1 cellular context compared by ENCODE assay signal in the genomic region with DNA sequence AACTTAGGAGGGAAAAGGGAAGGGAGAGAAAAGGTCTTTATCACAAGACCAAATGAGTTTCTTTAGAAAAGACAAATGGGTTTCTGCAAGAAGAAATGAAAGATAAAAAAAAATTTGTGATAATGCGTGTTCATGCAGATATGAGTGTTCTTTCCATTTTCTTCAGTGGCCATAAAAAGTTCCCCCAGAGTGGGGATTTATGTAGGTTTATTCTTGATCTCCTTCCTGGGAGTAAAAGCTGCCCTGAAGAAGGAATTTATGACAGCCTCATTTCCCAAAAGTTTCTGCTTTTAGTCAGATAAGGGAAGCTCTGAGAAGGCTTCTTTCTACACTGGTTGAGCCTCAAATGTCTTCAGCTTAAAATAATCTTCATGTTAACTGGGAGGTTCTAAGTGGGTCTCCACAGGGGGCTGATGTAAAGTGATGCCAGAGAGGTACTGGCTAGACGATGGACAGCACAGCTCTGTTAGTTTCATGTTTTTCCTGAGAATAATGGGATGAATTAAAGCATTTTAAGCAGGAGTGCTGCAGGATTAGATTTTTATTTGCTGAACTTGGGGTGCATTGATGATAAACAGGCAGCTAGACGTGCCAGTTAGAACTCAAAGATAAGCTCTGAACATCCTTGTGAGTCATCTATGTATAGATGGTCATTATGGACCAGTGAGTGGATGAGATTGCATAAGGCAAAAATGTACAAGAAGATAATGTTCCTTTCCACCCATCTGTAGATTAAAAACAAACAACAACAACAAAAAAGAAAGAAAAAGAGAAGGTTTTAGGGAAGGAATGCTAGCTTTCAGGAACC.
TF ChIP-seq lines count a peak whose summit lies in the region.

No MANE protein-coding gene starts in this region.

TF ChIP-seq in SK-N-SH, 30 proteins besides CTCF, POLR2A, EP300 and RAD21:
- 0 out of 2 replicates have a peak, but pooled peaks have one; percentile 12 for TF ChIP-seq GATA2 (CRISPR knock-in tag; IDR thresholded peaks at IDR 0.05)
- TF ChIP-seq, protein P1, sequence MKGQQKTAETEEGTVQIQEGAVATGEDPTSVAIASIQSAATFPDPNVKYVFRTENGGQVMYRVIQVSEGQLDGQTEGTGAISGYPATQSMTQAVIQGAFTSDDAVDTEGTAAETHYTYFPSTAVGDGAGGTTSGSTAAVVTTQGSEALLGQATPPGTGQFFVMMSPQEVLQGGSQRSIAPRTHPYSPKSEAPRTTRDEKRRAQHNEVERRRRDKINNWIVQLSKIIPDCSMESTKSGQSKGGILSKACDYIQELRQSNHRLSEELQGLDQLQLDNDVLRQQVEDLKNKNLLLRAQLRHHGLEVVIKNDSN (IDR thresholded peaks at IDR 0.05; ENCODE audit: borderline replicate concordance, low read depth) = no peak
